1 cellular context compared by ENCODE assay signal in genomic region chr2:74917702-74918619, GRCh38.
TF ChIP-seq lines count a peak whose summit lies in the region.

No MANE protein-coding gene starts in this region.

TF ChIP-seq in HCT116, 20 proteins besides CTCF, POLR2A, EP300 and RAD21 (continued from another document):
- TF ChIP-seq, protein P1, sequence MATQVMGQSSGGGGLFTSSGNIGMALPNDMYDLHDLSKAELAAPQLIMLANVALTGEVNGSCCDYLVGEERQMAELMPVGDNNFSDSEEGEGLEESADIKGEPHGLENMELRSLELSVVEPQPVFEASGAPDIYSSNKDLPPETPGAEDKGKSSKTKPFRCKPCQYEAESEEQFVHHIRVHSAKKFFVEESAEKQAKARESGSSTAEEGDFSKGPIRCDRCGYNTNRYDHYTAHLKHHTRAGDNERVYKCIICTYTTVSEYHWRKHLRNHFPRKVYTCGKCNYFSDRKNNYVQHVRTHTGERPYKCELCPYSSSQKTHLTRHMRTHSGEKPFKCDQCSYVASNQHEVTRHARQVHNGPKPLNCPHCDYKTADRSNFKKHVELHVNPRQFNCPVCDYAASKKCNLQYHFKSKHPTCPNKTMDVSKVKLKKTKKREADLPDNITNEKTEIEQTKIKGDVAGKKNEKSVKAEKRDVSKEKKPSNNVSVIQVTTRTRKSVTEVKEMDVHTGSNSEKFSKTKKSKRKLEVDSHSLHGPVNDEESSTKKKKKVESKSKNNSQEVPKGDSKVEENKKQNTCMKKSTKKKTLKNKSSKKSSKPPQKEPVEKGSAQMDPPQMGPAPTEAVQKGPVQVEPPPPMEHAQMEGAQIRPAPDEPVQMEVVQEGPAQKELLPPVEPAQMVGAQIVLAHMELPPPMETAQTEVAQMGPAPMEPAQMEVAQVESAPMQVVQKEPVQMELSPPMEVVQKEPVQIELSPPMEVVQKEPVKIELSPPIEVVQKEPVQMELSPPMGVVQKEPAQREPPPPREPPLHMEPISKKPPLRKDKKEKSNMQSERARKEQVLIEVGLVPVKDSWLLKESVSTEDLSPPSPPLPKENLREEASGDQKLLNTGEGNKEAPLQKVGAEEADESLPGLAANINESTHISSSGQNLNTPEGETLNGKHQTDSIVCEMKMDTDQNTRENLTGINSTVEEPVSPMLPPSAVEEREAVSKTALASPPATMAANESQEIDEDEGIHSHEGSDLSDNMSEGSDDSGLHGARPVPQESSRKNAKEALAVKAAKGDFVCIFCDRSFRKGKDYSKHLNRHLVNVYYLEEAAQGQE (IDR thresholded peaks at IDR 0.05; ENCODE audit: low read depth), result no peak
- no peak for TF ChIP-seq EGR1 (IDR thresholded peaks at IDR 0.05; ENCODE audit: low read depth)
- no peak for TF ChIP-seq ZBTB33 (IDR thresholded peaks at IDR 0.05; ENCODE audit: extremely low read depth, insufficient replicate concordance, low read length)
